17 cellular contexts compared by ENCODE assay signal in genomic region chr5:89105171-89105695, GRCh38.
DNase-seq lines count a peak whose midpoint lies in the region; TF ChIP-seq lines count a peak whose summit lies in the region.
"Had no signal": no experiment of that assay in that cellular context is flagged by ENCODE, and none has a peak within 500 bp of the region (broad histone marks: within the 10 kb centered on the region; RNA-seq: fewer than 3 reads in every experiment).

No MANE protein-coding gene starts in this region.

- H3K79me2 ChIP-seq in trophoblast cell (ENCODE audit: control insufficient read depth, insufficient read depth, low read length, poor library complexity) = no peaks in the 10 kb centered on the region

- H3K18ac ChIP-seq in trophoblast cell (ENCODE audit: low read length) = no peak overlapping the region
- no peak overlapping the region for H3K18ac ChIP-seq in neuronal stem cell (ENCODE audit: low read length)

- H3K23ac ChIP-seq in trophoblast cell (ENCODE audit: low read length) = no peak overlapping the region
- no peak overlapping the region for H3K23ac ChIP-seq in neuronal stem cell (ENCODE audit: low read depth, low read length, poor library complexity)

- H3K9ac ChIP-seq in trophoblast cell (ENCODE audit: low read length) (no peak overlapping the region), neuronal stem cell (ENCODE audit: low read depth, low read length, poor library complexity) (no peak overlapping the region)

- H2AFZ ChIP-seq in trophoblast cell (ENCODE audit: insufficient read depth, low read length, poor library complexity) (no peak overlapping the region), neuronal stem cell (ENCODE audit: low read length) (no peak overlapping the region)

- H4K8ac ChIP-seq in trophoblast cell (ENCODE audit: low read depth, low read length) (no peak overlapping the region), neuronal stem cell (ENCODE audit: low read depth, low read length) (no peak overlapping the region)

- no peak overlapping the region for H2BK5ac ChIP-seq in trophoblast cell (ENCODE audit: low read depth, low read length, poor library complexity)
- no peak overlapping the region for H2BK5ac ChIP-seq in neuronal stem cell (ENCODE audit: low read length)

- DNase-seq in AG10803 (ENCODE audit: low read depth) = peak; percentile 28
- peak; percentile 69 for DNase-seq in M059J (ENCODE audit: low read depth)
- DNase-seq in epithelial cell of esophagus (ENCODE audit: low read depth) = peak; percentile 19
- peak; percentile 22 to 30 for DNase-seq in trophoblast cell
- no peak for DNase-seq in activated effector memory CD4-positive, alpha-beta T cell treated with Interleukin-2 at 50 U/mL for 16 hours
- DNase-seq in NCI-H69 (lab: John Stamatoyannopoulos, UW) = no peak
- DNase-seq in epidermal melanocyte (ENCODE audit: insufficient read length, low spot score) = no peak
- no peak for DNase-seq in neuronal stem cell (ENCODE audit: low spot score)
- DNase-seq: 8988T, Caco-2, DMS153, KBM-7, NCI-H1417 treated with DMSO at 0.1 percent for 48 hours, NCI-H187 treated with DMSO at 0.1 percent for 48 hours, NCI-H446, Peyer's patch had no signal

- H3K4me2 ChIP-seq in trophoblast cell (ENCODE audit: low read length) (no peak overlapping the region), neuronal stem cell (ENCODE audit: insufficient read depth, low read length, poor library complexity, severe bottlenecking) (no peak overlapping the region)

- no peak overlapping the region for H2BK15ac ChIP-seq in neuronal stem cell (ENCODE audit: low read length)

- H2BK12ac ChIP-seq in trophoblast cell (ENCODE audit: low read length) = no peak overlapping the region
- no peak overlapping the region for H2BK12ac ChIP-seq in neuronal stem cell (ENCODE audit: low read length)

- H3K4me3 ChIP-seq in AG10803 (ENCODE audit: low read length) (no peak overlapping the region), epithelial cell of esophagus (ENCODE audit: low read length) (no peak overlapping the region), trophoblast cell (ENCODE audit: low read depth, low read length) (no peak overlapping the region), neuronal stem cell (ENCODE audit: low read length in 2 of 2) (no peak overlapping the region)
- H3K4me3 ChIP-seq: GM12878, Peyer's patch had no signal

- H2AK5ac ChIP-seq in trophoblast cell (ENCODE audit: low read length) = no peak overlapping the region
- H2AK5ac ChIP-seq in neuronal stem cell (ENCODE audit: low read depth, low read length) = no peak overlapping the region

- H4K91ac ChIP-seq in trophoblast cell (ENCODE audit: low read depth, low read length) = no peak overlapping the region
- H4K91ac ChIP-seq in neuronal stem cell (ENCODE audit: low read depth, low read length, poor library complexity) = no peak overlapping the region

- H3K27ac ChIP-seq in trophoblast cell (ENCODE audit: low read depth, low read length) = no peak overlapping the region
- H3K27ac ChIP-seq in neuronal stem cell (replicated peaks; ENCODE audit: low read length) = no peak overlapping the region
- H3K27ac ChIP-seq: Peyer's patch had no signal

- no peak overlapping the region for H3K14ac ChIP-seq in trophoblast cell (ENCODE audit: low read length)
- no peak overlapping the region for H3K14ac ChIP-seq in neuronal stem cell (ENCODE audit: low read length)

- H3K4ac ChIP-seq in trophoblast cell (ENCODE audit: low read depth, low read length) (no peak overlapping the region), neuronal stem cell (ENCODE audit: low read length) (no peak overlapping the region)

- WGBS in trophoblast cell (ENCODE audit: extremely low coverage, insufficient coverage, insufficient read length) = no CpG with 5 or more reads among the region's 1 CpG
- no CpG with 5 or more reads among the region's 1 CpG for WGBS in neuronal stem cell (ENCODE audit: extremely low coverage in 2 of 2, insufficient read length in 2 of 2, insufficient replicate concordance in 1 of 2), 2 donors

- H3K9me3 ChIP-seq in trophoblast cell (ENCODE audit: insufficient read depth, low read depth, low read length) = no peaks in the 10 kb centered on the region
- H3K9me3 ChIP-seq in neuronal stem cell (replicated peaks in 1 of 2; ENCODE audit: control insufficient read depth in 2 of 2, insufficient read depth in 1 of 2, low read depth in 1 of 2, low read length in 2 of 2) = no peaks in the 10 kb centered on the region
- H3K9me3 ChIP-seq: Caco-2, Peyer's patch had no signal

- H4K12ac ChIP-seq in trophoblast cell (ENCODE audit: low read depth, low read length) = no peak overlapping the region

- no peak overlapping the region for H2BK120ac ChIP-seq in trophoblast cell (ENCODE audit: insufficient read depth, low read length, poor library complexity)
- no peak overlapping the region for H2BK120ac ChIP-seq in neuronal stem cell (ENCODE audit: low read depth, low read length)

- H3K79me1 ChIP-seq in trophoblast cell (ENCODE audit: low read length) (no peaks in the 10 kb centered on the region), neuronal stem cell (ENCODE audit: low read depth, low read length) (no peaks in the 10 kb centered on the region)

- H3K27me3 ChIP-seq in trophoblast cell (ENCODE audit: insufficient read depth, low read length) = no peaks in the 10 kb centered on the region
- H3K27me3 ChIP-seq in neuronal stem cell (ENCODE audit: control insufficient read depth in 3 of 3, insufficient read depth in 3 of 3, low read depth in 1 of 3, low read length in 3 of 3) = no peaks in the 10 kb centered on the region
- H3K27me3 ChIP-seq: Peyer's patch had no signal

- TF ChIP-seq CTCF in AG10803 (conservative IDR thresholded peaks at IDR 0.05; ENCODE audit: low read length) = no peak
- TF ChIP-seq CTCF in epithelial cell of esophagus (IDR thresholded peaks at IDR 0.05; ENCODE audit: insufficient read depth, low read depth, low read length, missing control alignments) = no peak

- H3K36me3 ChIP-seq in trophoblast cell (ENCODE audit: control insufficient read depth in 1 of 2, insufficient read depth in 2 of 2, low read length in 2 of 2) (no peaks in the 10 kb centered on the region), neuronal stem cell (replicated peaks in 1 of 2; ENCODE audit: control insufficient read depth in 2 of 2, insufficient read depth in 2 of 2, low read length in 2 of 2) (no peaks in the 10 kb centered on the region)
- H3K36me3 ChIP-seq: Peyer's patch had no signal

- no peaks in the 10 kb centered on the region for H3K4me1 ChIP-seq in trophoblast cell (ENCODE audit: control insufficient read depth in 1 of 2, insufficient read depth in 2 of 2, low read length in 2 of 2)
- H3K4me1 ChIP-seq in neuronal stem cell (ENCODE audit: control insufficient read depth in 2 of 2, insufficient read depth in 1 of 2, low read depth in 1 of 2, low read length in 2 of 2) = peaks cover 0 to 5% of the 10 kb centered on the region in 2 donors
- H3K4me1 ChIP-seq: Caco-2, Peyer's patch had no signal

Comparison
In these comparisons a context has a peak if more than half of its experiments do, and no peak if none do; other contexts are left out.
1. DNase-seq: peak in AG10803 (single experiment), M059J (single experiment), epithelial cell of esophagus (single experiment) and trophoblast cell (2 of 2); none in activated effector memory CD4-positive, alpha-beta T cell treated with Interleukin-2 at 50 U/mL for 16 hours (single experiment), NCI-H69 (single experiment), epidermal melanocyte (single experiment) and neuronal stem cell (single experiment).